Comparison of ENCODE assay signal across 20 cellular contexts in the genomic region with DNA sequence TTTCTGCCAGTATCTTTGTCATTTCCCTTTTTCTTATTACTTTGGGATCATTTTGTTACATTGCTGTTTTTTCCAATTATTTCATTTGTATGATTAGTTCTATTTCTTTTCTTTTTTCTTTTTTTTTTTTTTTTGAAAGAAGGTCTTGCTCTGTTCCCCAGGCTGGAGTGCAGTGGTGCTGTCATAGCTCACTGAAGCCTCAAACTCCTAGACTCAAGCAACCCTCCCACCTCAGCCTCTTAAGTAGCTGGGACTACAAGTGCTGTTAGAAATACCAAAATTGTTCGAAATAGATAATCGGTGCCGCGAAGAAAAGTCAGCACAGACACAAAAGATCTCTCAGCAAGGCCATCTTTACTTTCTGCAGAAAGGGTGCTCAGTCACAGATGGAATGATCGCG. TPM values are rescaled to one million over a fixed set of nuclear protein-coding genes. Genes with fewer than 3 reads are reported as not detected.
DNase-seq lines count a peak whose midpoint lies in the region; ATAC-seq and TF ChIP-seq lines count a peak whose summit lies in the region.
"Had no signal": no experiment of that assay in that cellular context is flagged by ENCODE, and none has a peak within 500 bp of the region (broad histone marks: within the 10 kb centered on the region; RNA-seq: fewer than 3 reads in every experiment).

No MANE protein-coding gene starts in this region.

- no peaks in the 10 kb centered on the region for H3K36me3 Mint-ChIP-seq in mesothelial cell of epicardium

- peaks cover 9% of the 10 kb centered on the region for H3K27me3 ChIP-seq in left ventricle myocardium inferior (ENCODE audit: low read depth)
- H3K27me3 ChIP-seq in stomach smooth muscle (ENCODE audit: control insufficient read depth in 1 of 2, insufficient read depth in 2 of 2, low read length in 2 of 2): no peaks in the 10 kb centered on the region
- no peaks in the 10 kb centered on the region for H3K27me3 ChIP-seq in aorta (ENCODE audit: control insufficient read depth in 1 of 2, insufficient read depth in 2 of 2, low read length in 1 of 2)
- H3K27me3 ChIP-seq: BE2C, SJCRH30 had no signal

- H3K4me3 ChIP-seq in left ventricle myocardium inferior (no peak overlapping the region), stomach smooth muscle (ENCODE audit: low read length in 2 of 2) (no peak overlapping the region), aorta (ENCODE audit: low read length in 2 of 2) (no peak overlapping the region), foreskin fibroblast (ENCODE audit: low read depth in 1 of 2, low read length in 2 of 2) (no peak overlapping the region)
- H3K4me3 ChIP-seq: PC-9, SJCRH30 had no signal

- H3K4me1 ChIP-seq in left ventricle myocardium inferior (peaks cover 60% of the 10 kb centered on the region), stomach smooth muscle (ENCODE audit: control insufficient read depth, insufficient read depth, low read length) (peaks cover 44% of the 10 kb centered on the region), aorta (ENCODE audit: control insufficient read depth in 1 of 2, insufficient read depth in 2 of 2, low read length in 2 of 2) (peaks cover 0 to 4% of the 10 kb centered on the region in 2 donors)
- H3K4me1 ChIP-seq: SJCRH30 had no signal

- H3K4me1 Mint-ChIP-seq in mesothelial cell of epicardium: peaks cover 24% of the 10 kb centered on the region

- peak overlapping the region in 1 of 2 donors; percentile 72 for H3K9ac ChIP-seq in stomach smooth muscle (ENCODE audit: low read length in 2 of 2)

- no peak overlapping the region for H3K4me3 Mint-ChIP-seq in mesothelial cell of epicardium

- ATAC-seq in left ventricle myocardium superior (no peak), aorta (ENCODE audit: low FRiP score) (no peak), HG02798 (IDR thresholded peaks at IDR 0.05; ENCODE audit: poor library complexity, unreplicated experiment) (no peak)
- ATAC-seq: HCT116 had no signal

- H3K36me3 ChIP-seq in left ventricle myocardium inferior (no peaks in the 10 kb centered on the region), stomach smooth muscle (ENCODE audit: control insufficient read depth in 2 of 2, insufficient read depth in 2 of 2, low read length in 2 of 2) (no peaks in the 10 kb centered on the region), aorta (ENCODE audit: control insufficient read depth in 1 of 2, insufficient read depth in 2 of 2, low read length in 1 of 2) (no peaks in the 10 kb centered on the region)
- H3K36me3 ChIP-seq: BE2C, SJCRH30 had no signal

- H3K9me3 Mint-ChIP-seq in mesothelial cell of epicardium: peaks cover 4% of the 10 kb centered on the region

- intact Hi-C loops in left ventricle myocardium inferior (cut with micrococcal nuclease): no loop called here
- intact Hi-C loops in left ventricle myocardium superior (cut with micrococcal nuclease): no loop called here
- intact Hi-C loops in aorta (cut with DNase I): no loop called here

- H3K27ac Mint-ChIP-seq in mesothelial cell of epicardium: peak overlapping the region; percentile 76

- H3K27ac ChIP-seq in left ventricle myocardium inferior (replicated peaks): peak overlapping the region; percentile 81
- H3K27ac ChIP-seq in stomach smooth muscle (ENCODE audit: low read length): peak overlapping the region; percentile 93
- H3K27ac ChIP-seq in aorta (ENCODE audit: low read depth in 1 of 2, low read length in 2 of 2): peak overlapping the region; percentile 23 to 100
- H3K27ac ChIP-seq: PC-9, SJCRH30 had no signal

- no peak for TF ChIP-seq CTCF in left ventricle myocardium inferior (IDR thresholded peaks at IDR 0.05; ENCODE audit: borderline replicate concordance)
- no peak for TF ChIP-seq CTCF in mesothelial cell of epicardium (IDR thresholded peaks at IDR 0.05; ENCODE audit: unreplicated experiment)
- TF ChIP-seq CTCF in foreskin fibroblast (IDR thresholded peaks at IDR 0.05; ENCODE audit: low read depth, low read length): no peak

- peaks cover 7% of the 10 kb centered on the region for H3K27me3 Mint-ChIP-seq in mesothelial cell of epicardium (ENCODE audit: low read depth)

- H3K9me3 ChIP-seq in left ventricle myocardium inferior (replicated peaks) (no peaks in the 10 kb centered on the region), stomach smooth muscle (ENCODE audit: control insufficient read depth in 2 of 2, low read length in 2 of 2) (no peaks in the 10 kb centered on the region), aorta (ENCODE audit: control insufficient read depth, low read length) (no peaks in the 10 kb centered on the region)
- H3K9me3 ChIP-seq: BE2C, SJCRH30 had no signal

- 96% methylated on average over 6 of the region's 6 CpGs for WGBS in aorta, 2 donors

- no peak for DNase-seq in left ventricle myocardium inferior
- no peak for DNase-seq in left ventricle myocardium superior
- DNase-seq in mesothelial cell of epicardium (ENCODE audit: low spot score in 2 of 2, unreplicated experiment in 2 of 2): no peak
- DNase-seq in aorta: no peak
- no peak for DNase-seq in NCI-H748 (lab: John Stamatoyannopoulos, UW; ENCODE audit: unreplicated experiment)
- no peak for DNase-seq in foreskin fibroblast
- DNase-seq: 8988T, ACHN, Calu3, DMS79 treated with DMSO at 0.1 percent for 48 hours, GF-D8, Kasumi-1, NCI-H2029, NCI-H446 treated with DMSO at 0.1 percent for 48 hours, PC-9, SJCRH30 had no signal

RNA-seq across cellular contexts. Expression of gene COL6A1, which starts 26.6 kb away (rescaled TPM):
- total RNA-seq in left ventricle myocardium inferior (154 TPM), left ventricle myocardium superior (188 TPM), mesothelial cell of epicardium (539 to 636 TPM (median 611 TPM) in 3 replicates), aorta (100 to 1,000 TPM; 458 to 593 TPM)
- polyA plus RNA-seq in aorta: 1,000 to 10,000 TPM in 1 of 2 donors, 100 to 1,000 TPM in 1; 156 to 1,773 TPM
